ENCODE assay signal across 8 cellular contexts in genomic region chr1:16218014-16218673, GRCh38. TPM values are rescaled to one million over a fixed set of nuclear protein-coding genes. Genes with fewer than 3 reads are reported as not detected.
DNase-seq lines count a peak whose midpoint lies in the region; ATAC-seq and TF ChIP-seq lines count a peak whose summit lies in the region.

No MANE protein-coding gene starts in this region.

- H3K4me3 Mint-ChIP-seq in immature natural killer cell: peak overlapping the region; percentile 33 to 90 (median 87)

- H3K27ac Mint-ChIP-seq in immature natural killer cell: peak overlapping the region in 5 of 6 donors; percentile 6 to 84 (median 51)

- H3K36me3 Mint-ChIP-seq in immature natural killer cell: no peaks in the 10 kb centered on the region

- H2AK5ac ChIP-seq in mesendoderm (ENCODE audit: low read length): no peak overlapping the region

- H3K79me2 ChIP-seq in GM23248 (ENCODE audit: insufficient read depth): no peaks in the 10 kb centered on the region
- no peaks in the 10 kb centered on the region for H3K79me2 ChIP-seq in mesendoderm (ENCODE audit: control insufficient read depth, insufficient read depth, low read length)

- H3K4me3 ChIP-seq in GM23248 (peak overlapping the region; percentile 62; the same call in 1 of the 2 replicates), skeletal muscle tissue (ENCODE audit: low read length in 3 of 3) (no peak overlapping the region), mesendoderm (ENCODE audit: low read length) (no peak overlapping the region)

- no peaks in the 10 kb centered on the region for H3K9me2 ChIP-seq in GM23248 (ENCODE audit: insufficient read depth)

- H2BK120ac ChIP-seq in mesendoderm (ENCODE audit: low read depth, low read length): no peak overlapping the region

- TF ChIP-seq CTCF in RWPE1 (conservative IDR thresholded peaks at IDR 0.05; ENCODE audit: low read depth): no peak

- no peak overlapping the region for H3K18ac ChIP-seq in mesendoderm (ENCODE audit: low read length)

- H4K8ac ChIP-seq in mesendoderm (ENCODE audit: low read depth, low read length): no peak overlapping the region

- H3K27me3 ChIP-seq in GM23248 (replicated peaks; ENCODE audit: insufficient read depth) (no peaks in the 10 kb centered on the region), skeletal muscle tissue (ENCODE audit: control insufficient read depth in 3 of 3, insufficient read depth in 3 of 3, low read length in 3 of 3) (peaks cover 0 to 8% (median 4%) of the 10 kb centered on the region in 3 donors), mesendoderm (ENCODE audit: insufficient read depth, low read length, poor library complexity) (no peaks in the 10 kb centered on the region)

- H3K4ac ChIP-seq in mesendoderm (ENCODE audit: low read depth, low read length): no peak overlapping the region

- no peaks in the 10 kb centered on the region for H3K79me1 ChIP-seq in mesendoderm (ENCODE audit: low read length)

- CTCF ChIA-PET in RWPE1 (lab: Yijun Ruan, JAX): interaction anchor here (0.8 kb wide), 1 partner anchor 139 kb away, joined by 3 read pairs; no protein-coding TSS in a partner anchor

- in situ Hi-C loops in GM23248 (cut with MboI): no loop called here

- no peak for ATAC-seq in GM19395 (IDR thresholded peaks at IDR 0.05; ENCODE audit: unreplicated experiment)

- H3K4me1 ChIP-seq in GM23248 (ENCODE audit: insufficient read depth) (no peaks in the 10 kb centered on the region), skeletal muscle tissue (ENCODE audit: control insufficient read depth in 3 of 3, insufficient read depth in 3 of 3, low read length in 3 of 3) (peaks cover 14 to 20% (median 17%) of the 10 kb centered on the region in 3 donors), mesendoderm (ENCODE audit: control insufficient read depth, low read depth, low read length) (peaks cover 4% of the 10 kb centered on the region)

- no peak for DNase-seq in GM23248
- DNase-seq in RWPE1 (ENCODE audit: low spot score): no peak
- no peak for DNase-seq in immature natural killer cell
- DNase-seq in mesendoderm: no peak
- no peak for DNase-seq in AG20443 (ENCODE audit: low spot score)
- DNase-seq in germinal center (ENCODE audit: low spot score): no peak

- peaks cover 5% of the 10 kb centered on the region; the same call in 1 of the 2 replicates for H3F3A ChIP-seq in GM23248 (ENCODE audit: insufficient read depth)

- no peaks in the 10 kb centered on the region for H4K20me1 ChIP-seq in GM23248 (ENCODE audit: insufficient read depth)

- H3K9ac ChIP-seq in GM23248 (no peak overlapping the region), skeletal muscle tissue (ENCODE audit: low read depth in 1 of 3, low read length in 3 of 3) (no peak overlapping the region), mesendoderm (ENCODE audit: low read length) (no peak overlapping the region)

- no peak overlapping the region for H3K23ac ChIP-seq in mesendoderm (ENCODE audit: low read length)

- H2AFZ ChIP-seq in GM23248: peak overlapping the region; percentile 87

- H3K56ac ChIP-seq in mesendoderm (ENCODE audit: low read length): no peak overlapping the region

- H4K5ac ChIP-seq in mesendoderm (ENCODE audit: low read length): no peak overlapping the region

- H2BK5ac ChIP-seq in mesendoderm (ENCODE audit: low read length): no peak overlapping the region

- H3K9me3 Mint-ChIP-seq in immature natural killer cell: no peaks in the 10 kb centered on the region

- H3K4me2 ChIP-seq in GM23248 (ENCODE audit: unreplicated experiment): no peak overlapping the region
- no peak overlapping the region for H3K4me2 ChIP-seq in mesendoderm (ENCODE audit: low read length)

- no peak overlapping the region for H2BK15ac ChIP-seq in mesendoderm (replicated peaks; ENCODE audit: low read depth)

- H3K36me3 ChIP-seq in GM23248 (ENCODE audit: low read depth) (no peaks in the 10 kb centered on the region), skeletal muscle tissue (ENCODE audit: control insufficient read depth in 3 of 3, insufficient read depth in 3 of 3, low read length in 3 of 3) (no peaks in the 10 kb centered on the region), mesendoderm (ENCODE audit: control insufficient read depth, insufficient read depth, low read length) (no peaks in the 10 kb centered on the region)

- WGBS in GM23248 (ENCODE audit: low coverage in 1 of 2, low lambda C conversion rate in 2 of 2, missing lambda C conversion rate in 2 of 2), 2 experiments: 88 to 92% methylated on average over 11 to 12 of the region's 12 CpGs
- WGBS in mesendoderm (ENCODE audit: extremely low coverage, insufficient coverage, low lambda C conversion rate): no CpG with 5 or more reads among the region's 12 CpGs

- H3K9me3 ChIP-seq in GM23248 (ENCODE audit: low read depth) (no peaks in the 10 kb centered on the region), skeletal muscle tissue (ENCODE audit: control insufficient read depth in 3 of 3, low read length in 3 of 3) (no peaks in the 10 kb centered on the region)

- POLR2A ChIA-PET in RWPE1 (lab: Yijun Ruan, JAX; ENCODE audit: low non-redundant PET): interaction anchor here (1.9 kb wide), 1 partner anchor 11 kb away, joined by 8 read pairs; no protein-coding TSS in a partner anchor

- H3K4me1 Mint-ChIP-seq in immature natural killer cell: peaks cover 17 to 27% of the 10 kb centered on the region in 2 donors

- no peaks in the 10 kb centered on the region for H3K27me3 Mint-ChIP-seq in immature natural killer cell (ENCODE audit: low read depth in 3 of 3)

- no peak overlapping the region for H3K27ac ChIP-seq in GM23248
- H3K27ac ChIP-seq in RWPE1: peak overlapping the region; percentile 66
- peak overlapping the region; percentile 47 for H3K27ac ChIP-seq in skeletal muscle tissue (ENCODE audit: low read depth, low read length)
- H3K27ac ChIP-seq in mesendoderm (ENCODE audit: low read depth, low read length): no peak overlapping the region

RNA-seq across cellular contexts. Expression of gene ARHGEF19, which starts 5.7 kb away (rescaled TPM):
- total RNA-seq in GM23248 (2014; rRNA removed; shearing (Covaris generic)): 8.6 and 12.1 TPM in 2 replicates
- 13.3 and 14.2 TPM in 2 replicates for polyA plus RNA-seq in GM23248 (2016; fragmentation: Nextera tagmentation; extraction: Ambion mirVana)
- polyA plus RNA-seq in immature natural killer cell: 10 to 100 TPM in 2 of 3 donors, 1 to 10 TPM in 1; 6.1 to 14.3 (median 14.0) TPM
- 0.52 TPM for total RNA-seq in skeletal muscle tissue
- polyA plus RNA-seq in mesendoderm (2013, experiment 1 of 2): 27.7 TPM
- polyA plus RNA-seq in mesendoderm (2013, experiment 2 of 2): 26.7 TPM

RNA-seq across cellular contexts. Expression of gene CPLANE2, which starts 18.8 kb away (rescaled TPM):
- total RNA-seq in GM23248 (2014; rRNA removed; shearing (Covaris generic)): 9.7 and 16.5 TPM in 2 replicates
- 2.6 and 3.5 TPM in 2 replicates for polyA plus RNA-seq in GM23248 (2016; fragmentation: Nextera tagmentation; extraction: Ambion mirVana)
- 1 to 10 TPM; 1.2 to 3.8 (median 1.8) TPM for polyA plus RNA-seq in immature natural killer cell
- total RNA-seq in skeletal muscle tissue: 3.1 TPM
- polyA plus RNA-seq in mesendoderm (2013, experiment 1 of 2): 1.6 TPM
- 1.4 TPM for polyA plus RNA-seq in mesendoderm (2013, experiment 2 of 2)

Comparison
In these comparisons a context has a peak if more than half of its experiments do, and no peak if none do; other contexts are left out.
1. H3K27ac ChIP-seq: peak in RWPE1 (single experiment) and skeletal muscle tissue (single experiment); none in GM23248 (single experiment) and mesendoderm (single experiment).